In genomic region chr20:32539063-32539816, GRCh38 we compare ENCODE assay signal across 1 cellular context.
TF ChIP-seq lines count a peak whose summit lies in the region.

No MANE protein-coding gene starts in this region.

TF ChIP-seq in GM23338, 12 proteins besides CTCF, POLR2A, EP300 and RAD21 (continued from another document):
- TF ChIP-seq ZNF462 (CRISPR knock-in tag; IDR thresholded peaks at IDR 0.05) (no peak), ZNF331 (CRISPR knock-in tag; IDR thresholded peaks at IDR 0.05; ENCODE audit: low read depth) (no peak), ZNF114 (CRISPR knock-in tag; IDR thresholded peaks at IDR 0.05) (no peak), EZH2phosphoT487 (IDR thresholded peaks at IDR 0.05; ENCODE audit: unreplicated experiment) (no peak)
TF ChIP-seq in GM23338: peak in this region for 0.
